10 cellular contexts compared by ENCODE assay signal in genomic region chr4:1981251-1982055, GRCh38. TPM values are rescaled to one million over a fixed set of nuclear protein-coding genes. Genes with fewer than 3 reads are reported as not detected.
A peak's percentile ranks its signal among the peaks of the same experiment; 100 is the strongest.
DNase-seq lines count a peak whose midpoint lies in the region; ATAC-seq, FAIRE-seq and TF ChIP-seq lines count a peak whose summit lies in the region.
"Had no signal": no experiment of that assay in that cellular context is flagged by ENCODE, and none has a peak within 500 bp of the region (broad histone marks: within the 10 kb centered on the region; RNA-seq: fewer than 3 reads in every experiment).

No MANE protein-coding gene starts in this region.

- no peak overlapping the region for H3K4me3 Mint-ChIP-seq in astrocyte (ENCODE audit: unreplicated experiment)
- no peak overlapping the region for H3K4me3 Mint-ChIP-seq in Calu3 (ENCODE audit: low read depth, unreplicated experiment)
- H3K4me3 Mint-ChIP-seq: activated CD4-positive, alpha-beta T cell treated with anti-CD3 and anti-CD28 coated beads, Interleukin-2, amount 10 ng/mL, durations not matched to agents 24 days and 14 days had no signal

- H3K27ac Mint-ChIP-seq in astrocyte (ENCODE audit: unreplicated experiment): peak overlapping the region; percentile 2
- H3K27ac Mint-ChIP-seq in Calu3 (ENCODE audit: unreplicated experiment): no peak overlapping the region
- H3K27ac Mint-ChIP-seq: activated CD4-positive, alpha-beta T cell treated with anti-CD3 and anti-CD28 coated beads, Interleukin-2, amount 10 ng/mL, durations not matched to agents 24 days and 14 days had no signal

- H3K36me3 Mint-ChIP-seq in astrocyte (ENCODE audit: low read depth, unreplicated experiment) (peaks cover 5% of the 10 kb centered on the region), Calu3 (ENCODE audit: insufficient read depth, unreplicated experiment) (peaks cover 62% of the 10 kb centered on the region)

- DNase-seq in NCI-H510A treated with DMSO at 0.1 percent for 48 hours (lab: John Stamatoyannopoulos, UW) (peak; percentile 5), NCI-H510A (lab: John Stamatoyannopoulos, UW) (no peak), HAP-1 (ENCODE audit: low spot score in 2 of 2) (peak; percentile 13 to 64), astrocyte (ENCODE audit: low read depth) (no peak), mesenteric fat pad (ENCODE audit: low spot score) (peak; percentile 76), Calu3 (no peak)
- DNase-seq: activated CD4-positive, alpha-beta T cell treated with anti-CD3 and anti-CD28 coated beads, Interleukin-2, amount 10 ng/mL, durations not matched to agents 24 days and 14 days; NCI-H1930 had no signal

- H3K9me3 Mint-ChIP-seq in astrocyte (ENCODE audit: unreplicated experiment) (no peaks in the 10 kb centered on the region), Calu3 (ENCODE audit: low read depth, unreplicated experiment) (no peaks in the 10 kb centered on the region)
- H3K9me3 Mint-ChIP-seq: activated CD4-positive, alpha-beta T cell treated with anti-CD3 and anti-CD28 coated beads, Interleukin-2, amount 10 ng/mL, durations not matched to agents 24 days and 14 days had no signal

- intact Hi-C loops in Calu3 (cut with micrococcal nuclease; ENCODE audit: unreplicated experiment): no loop called here

- H3K4me3 ChIP-seq in HAP-1 (no peak overlapping the region), astrocyte (ENCODE audit: insufficient read depth, low read depth, low read length) (no peak overlapping the region)

- H3K4me1 ChIP-seq in HAP-1 (no peaks in the 10 kb centered on the region), astrocyte (ENCODE audit: insufficient read depth, low read length) (no peaks in the 10 kb centered on the region)

- H3K4me1 Mint-ChIP-seq in astrocyte (ENCODE audit: low read depth, unreplicated experiment) (no peaks in the 10 kb centered on the region), Calu3 (ENCODE audit: low read depth, unreplicated experiment) (no peaks in the 10 kb centered on the region)

- H3K4me2 ChIP-seq in astrocyte (ENCODE audit: low read length): no peak overlapping the region

- no peak overlapping the region for H3K9ac ChIP-seq in astrocyte (ENCODE audit: low read length)

- H3K9me3 ChIP-seq in HAP-1: no peaks in the 10 kb centered on the region
- no peaks in the 10 kb centered on the region for H3K9me3 ChIP-seq in astrocyte (ENCODE audit: insufficient read depth, low read depth, low read length)

- H3K27me3 ChIP-seq in HAP-1 (ENCODE audit: low read depth) (no peaks in the 10 kb centered on the region), astrocyte (ENCODE audit: insufficient read depth, low read length) (no peaks in the 10 kb centered on the region)

- H3K79me2 ChIP-seq in astrocyte (ENCODE audit: insufficient read depth, low read length): peaks cover 4% of the 10 kb centered on the region

- in situ Hi-C loops in HAP-1 (cut with MboI; ENCODE audit: low sequenced_read_pairs): no loop called here

- no peak overlapping the region for H2AFZ ChIP-seq in astrocyte (ENCODE audit: low read depth, low read length)

- no TSS peak for BruUV-seq in Calu3 (replicated peaks; lab: Mats Ljungman, UMichigan)

- no peak overlapping the region for H3K27ac ChIP-seq in astrocyte (ENCODE audit: low read depth, low read length)

- H3K27me3 Mint-ChIP-seq in astrocyte (ENCODE audit: low read depth, unreplicated experiment) (no peaks in the 10 kb centered on the region), Calu3 (ENCODE audit: unreplicated experiment) (no peaks in the 10 kb centered on the region)
- H3K27me3 Mint-ChIP-seq: activated CD4-positive, alpha-beta T cell treated with anti-CD3 and anti-CD28 coated beads, Interleukin-2, amount 10 ng/mL, durations not matched to agents 24 days and 14 days had no signal

- ATAC-seq in GM19035 (IDR thresholded peaks at IDR 0.05; ENCODE audit: unreplicated experiment) (no peak), GM18861 (IDR thresholded peaks at IDR 0.05; ENCODE audit: unreplicated experiment) (no peak)

- H3K36me3 ChIP-seq in HAP-1 (replicated peaks): peaks cover 96% of the 10 kb centered on the region
- H3K36me3 ChIP-seq in astrocyte (ENCODE audit: insufficient read depth, low read length): peaks cover 29% of the 10 kb centered on the region

- no peak for FAIRE-seq in astrocyte (lab: Jason Lieb, UNC)

- CTCF ChIA-PET in Calu3 (lab: Charles Lee): no interaction called here

- TF ChIP-seq CTCF in astrocyte (IDR thresholded peaks at IDR 0.05; ENCODE audit: insufficient read depth, low read depth, low read length) (no peak), Calu3 (IDR thresholded peaks at IDR 0.05; ENCODE audit: unreplicated experiment) (no peak)

- H4K20me1 ChIP-seq in astrocyte (ENCODE audit: insufficient read depth, low read length): peaks cover 14% of the 10 kb centered on the region

RNA-seq across cellular contexts. Expression of gene NELFA, which starts 27.3 kb away (rescaled TPM):
- total RNA-seq in astrocyte: 22.1 and 24.5 TPM in 2 replicates
- 15.5 TPM for total RNA-seq in mesenteric fat pad
- total RNA-seq in Calu3 (2022): 29.9 and 30.4 TPM in 2 replicates

Comparison
In these comparisons a context has a peak if more than half of its experiments do, and no peak if none do; other contexts are left out.
1. DNase-seq: peak in NCI-H510A treated with DMSO at 0.1 percent for 48 hours (single experiment), HAP-1 (2 of 2) and mesenteric fat pad (single experiment); none in NCI-H510A (single experiment), astrocyte (single experiment) and Calu3 (single experiment).